11 cellular contexts compared by ENCODE assay signal in genomic region chr13:91302070-91302469, GRCh38. TPM values are rescaled to one million over a fixed set of nuclear protein-coding genes. Genes with fewer than 3 reads are reported as not detected.
DNase-seq lines count a peak whose midpoint lies in the region; ATAC-seq lines count a peak whose summit lies in the region.
"Had no signal": no experiment of that assay in that cellular context is flagged by ENCODE, and none has a peak within 500 bp of the region (broad histone marks: within the 10 kb centered on the region; RNA-seq: fewer than 3 reads in every experiment).

No MANE protein-coding gene starts in this region.

- POLR2A ChIA-PET in naive thymus-derived CD4-positive, alpha-beta T cell (lab: Charles Lee) = no interaction called here

- ATAC-seq in GM19023 (IDR thresholded peaks at IDR 0.05; ENCODE audit: unreplicated experiment) (peak; percentile 77), GM21737 (IDR thresholded peaks at IDR 0.05; ENCODE audit: unreplicated experiment) (peak; percentile 78), HG03135 (IDR thresholded peaks at IDR 0.05; ENCODE audit: unreplicated experiment) (peak; percentile 72)
- no peak for ATAC-seq in naive thymus-derived CD4-positive, alpha-beta T cell
- ATAC-seq: body of pancreas, HepG2 had no signal

- no peaks in the 10 kb centered on the region for H3K36me3 ChIP-seq in naive thymus-derived CD4-positive, alpha-beta T cell (ENCODE audit: control insufficient read depth in 2 of 3, insufficient read depth in 3 of 3, low read length in 3 of 3)

- no peak overlapping the region for H3K4me3 Mint-ChIP-seq in naive thymus-derived CD4-positive, alpha-beta T cell

- intact Hi-C loops in naive thymus-derived CD4-positive, alpha-beta T cell (cut with micrococcal nuclease) = no loop called here

- H3K27ac ChIP-seq in naive thymus-derived CD4-positive, alpha-beta T cell (ENCODE audit: low read depth, low read length) = no peak overlapping the region
- H3K27ac ChIP-seq: body of pancreas had no signal

- H3K4me1 Mint-ChIP-seq in naive thymus-derived CD4-positive, alpha-beta T cell = peaks cover 0 to 3% (median 0%) of the 10 kb centered on the region in 7 donors

- H3K9me3 Mint-ChIP-seq in naive thymus-derived CD4-positive, alpha-beta T cell = no peaks in the 10 kb centered on the region

- peaks cover 0 to 8% (median 0%) of the 10 kb centered on the region in 5 donors for H3K27me3 Mint-ChIP-seq in naive thymus-derived CD4-positive, alpha-beta T cell

- H3K27ac Mint-ChIP-seq in naive thymus-derived CD4-positive, alpha-beta T cell = no peak overlapping the region

- DNase-seq in germinal center (ENCODE audit: low spot score) (peak; percentile 35), COLO829 (ENCODE audit: low spot score) (no peak), NCI-H82 treated with DMSO at 0.1 percent for 48 hours (lab: John Stamatoyannopoulos, UW; ENCODE audit: unreplicated experiment) (no peak)
- DNase-seq in naive thymus-derived CD4-positive, alpha-beta T cell = no peak
- no peak for DNase-seq in stimulated activated CD4-positive, alpha-beta T cell treated with anti-CD3 and anti-CD28 coated beads, Interleukin-15, amount 100 ng/mL, for 24 hours
- DNase-seq: activated T-cell treated with anti-CD3 and anti-CD28 coated beads for 4 hours, body of pancreas had no signal

- H3K4me3 ChIP-seq in naive thymus-derived CD4-positive, alpha-beta T cell (ENCODE audit: low read length) = no peak overlapping the region
- H3K4me3 ChIP-seq: body of pancreas had no signal

- no peaks in the 10 kb centered on the region for H3K27me3 ChIP-seq in naive thymus-derived CD4-positive, alpha-beta T cell (ENCODE audit: control insufficient read depth in 2 of 2, insufficient read depth in 2 of 2, low read length in 2 of 2)
- H3K27me3 ChIP-seq: body of pancreas had no signal

- CTCF ChIA-PET in naive thymus-derived CD4-positive, alpha-beta T cell (lab: Charles Lee) = no interaction called here

- H3K4me1 ChIP-seq in naive thymus-derived CD4-positive, alpha-beta T cell (ENCODE audit: control insufficient read depth in 2 of 2, insufficient read depth in 2 of 2, low read length in 2 of 2) = no peaks in the 10 kb centered on the region
- H3K4me1 ChIP-seq: body of pancreas had no signal

- no peaks in the 10 kb centered on the region for H3K9me3 ChIP-seq in naive thymus-derived CD4-positive, alpha-beta T cell (ENCODE audit: control insufficient read depth in 2 of 3, low read length in 3 of 3)
- H3K9me3 ChIP-seq: body of pancreas had no signal

- no peaks in the 10 kb centered on the region for H3K36me3 Mint-ChIP-seq in naive thymus-derived CD4-positive, alpha-beta T cell

RNA-seq across cellular contexts. Expression of gene MIR17HG, which starts 45.4 kb away (rescaled TPM):
- 10 to 100 TPM; 10.3 to 17.5 (median 13.0) TPM for total RNA-seq in naive thymus-derived CD4-positive, alpha-beta T cell
- under 1 TPM; 0.28 to 0.87 TPM for polyA plus RNA-seq in naive thymus-derived CD4-positive, alpha-beta T cell
